10 cellular contexts compared by ENCODE assay signal in the genomic region with DNA sequence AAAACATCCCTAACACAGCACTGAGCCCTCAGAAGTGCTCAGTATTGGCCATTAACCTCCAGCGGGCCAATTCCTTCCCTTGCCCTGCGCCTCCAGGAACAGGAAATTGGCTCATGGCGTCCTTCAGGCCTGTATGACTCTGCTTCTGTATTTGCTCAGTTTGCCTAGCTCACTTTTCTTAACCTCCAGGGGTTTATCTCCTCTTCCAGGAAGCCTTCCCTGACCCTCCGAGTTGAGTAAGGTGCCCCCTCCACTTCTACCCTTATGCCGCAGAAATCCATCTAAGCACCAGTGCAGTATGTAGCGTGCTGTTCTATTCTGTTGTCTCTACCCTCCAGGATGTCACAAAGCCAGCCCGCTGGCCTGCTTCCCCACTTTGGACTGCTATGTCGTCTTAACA. TPM values are rescaled to one million over a fixed set of nuclear protein-coding genes. Genes with fewer than 3 reads are reported as not detected.
A peak's percentile ranks its signal among the peaks of the same experiment; 100 is the strongest.
DNase-seq lines count a peak whose midpoint lies in the region; ATAC-seq, FAIRE-seq and TF ChIP-seq lines count a peak whose summit lies in the region.
"Had no signal": no experiment of that assay in that cellular context is flagged by ENCODE, and none has a peak within 500 bp of the region (broad histone marks: within the 10 kb centered on the region; RNA-seq: fewer than 3 reads in every experiment).

No MANE protein-coding gene starts in this region.

- H3K9me2 ChIP-seq in Karpas-422 (replicated peaks; ENCODE audit: insufficient read depth, low read length), result no peaks in the 10 kb centered on the region

- FAIRE-seq in bronchial epithelial cell (lab: Jason Lieb, UNC), result no peak

- peaks cover 36% of the 10 kb centered on the region for H3K79me2 ChIP-seq in DND-41 (ENCODE audit: insufficient read depth, low read length)
- peaks cover 33% of the 10 kb centered on the region for H3K79me2 ChIP-seq in Karpas-422 (ENCODE audit: low read length)
- peaks cover 1% of the 10 kb centered on the region for H3K79me2 ChIP-seq in osteoblast (ENCODE audit: insufficient read depth, low read length)

- H3K4me2 ChIP-seq in DND-41 (ENCODE audit: insufficient read depth, low read length) (peak overlapping the region; percentile 83), Karpas-422 (ENCODE audit: low read depth, low read length, poor library complexity, severe bottlenecking) (peak overlapping the region; percentile 83), osteoblast (ENCODE audit: insufficient read depth, low read length) (peak overlapping the region; percentile 97)

- DNase-seq in DND-41, result no peak
- DNase-seq in Karpas-422, result no peak
- peak; percentile 7 for DNase-seq in bronchial epithelial cell (ENCODE audit: low read depth)
- no peak for DNase-seq in osteoblast (ENCODE audit: insufficient read length, low spot score, missing footprints)
- no peak for DNase-seq in ecto neural progenitor cell (ENCODE audit: low spot score)
- no peak for DNase-seq in BE2C
- DNase-seq: NCI-H2029 treated with DMSO at 0.1 percent for 48 hours, retina had no signal

- H3K4me3 ChIP-seq in DND-41 (ENCODE audit: low read depth in 1 of 2, low read length in 2 of 2) (peak overlapping the region in 1 of 2 experiments; percentile 75; a peak in 2 of 4 replicates), Karpas-422 (ENCODE audit: low read length) (peak overlapping the region; percentile 92), bronchial epithelial cell (ENCODE audit: low read depth, low read length) (no peak overlapping the region), osteoblast (ENCODE audit: insufficient read depth, low read length) (no peak overlapping the region), BE2C (ENCODE audit: low read depth, low read length) (no peak overlapping the region)

- H2AFZ ChIP-seq in DND-41 (ENCODE audit: low read depth, low read length) (peak overlapping the region; percentile 79; the same call in 1 of the 2 replicates), Karpas-422 (ENCODE audit: low read length) (no peak overlapping the region), osteoblast (ENCODE audit: low read length) (no peak overlapping the region)

- H3K36me3 ChIP-seq in DND-41 (ENCODE audit: insufficient read depth, low read length) (peaks cover 69% of the 10 kb centered on the region), Karpas-422 (ENCODE audit: insufficient read depth, low read length) (peaks cover 46% of the 10 kb centered on the region), bronchial epithelial cell (ENCODE audit: control insufficient read depth, insufficient read depth, low read length) (peaks cover 10% of the 10 kb centered on the region), osteoblast (ENCODE audit: insufficient read depth, low read length) (peaks cover 42% of the 10 kb centered on the region), BE2C (peaks cover 50% of the 10 kb centered on the region)

- H3K27me3 ChIP-seq in DND-41 (ENCODE audit: insufficient read depth, low read length, poor library complexity) (no peaks in the 10 kb centered on the region), Karpas-422 (ENCODE audit: low read length) (no peaks in the 10 kb centered on the region), bronchial epithelial cell (ENCODE audit: control insufficient read depth, insufficient read depth, low read length) (no peaks in the 10 kb centered on the region), osteoblast (ENCODE audit: insufficient read depth, low read length) (no peaks in the 10 kb centered on the region), BE2C (no peaks in the 10 kb centered on the region)

- TF ChIP-seq CTCF in DND-41 (IDR thresholded peaks at IDR 0.05; ENCODE audit: borderline replicate concordance, extremely low read depth, low read length, poor library complexity, severe bottlenecking) (no peak), bronchial epithelial cell (IDR thresholded peaks at IDR 0.05; ENCODE audit: insufficient read depth, low read length, severe bottlenecking) (no peak), osteoblast (IDR thresholded peaks at IDR 0.05; ENCODE audit: extremely low read depth, low read depth, low read length) (no peak), BE2C (IDR thresholded peaks at IDR 0.05; ENCODE audit: low read depth, low read length) (no peak)

- H3K9me3 ChIP-seq in DND-41 (ENCODE audit: insufficient read depth, low read length, severe bottlenecking), result no peaks in the 10 kb centered on the region
- H3K9me3 ChIP-seq in Karpas-422 (ENCODE audit: low read length), result no peaks in the 10 kb centered on the region
- H3K9me3 ChIP-seq in osteoblast (ENCODE audit: low read depth, low read length), result no peaks in the 10 kb centered on the region
- H3K9me3 ChIP-seq in BE2C, result no peaks in the 10 kb centered on the region

- H3K4me1 ChIP-seq in DND-41 (ENCODE audit: insufficient read depth, low read length) (peaks cover 45% of the 10 kb centered on the region), Karpas-422 (ENCODE audit: low read length) (peaks cover 82% of the 10 kb centered on the region), osteoblast (ENCODE audit: insufficient read depth, low read length) (peaks cover 8% of the 10 kb centered on the region), BE2C (peaks cover 5% of the 10 kb centered on the region; the same call in 1 of the 2 replicates)

- H4K20me1 ChIP-seq in DND-41 (ENCODE audit: insufficient read depth, low read length), result no peaks in the 10 kb centered on the region
- H4K20me1 ChIP-seq in Karpas-422 (ENCODE audit: insufficient read depth, low read depth, low read length), result no peaks in the 10 kb centered on the region
- no peaks in the 10 kb centered on the region for H4K20me1 ChIP-seq in osteoblast (ENCODE audit: insufficient read depth, low read length)

- peak overlapping the region; percentile 82 for H3K9ac ChIP-seq in DND-41 (ENCODE audit: low read depth, low read length)
- H3K9ac ChIP-seq in Karpas-422 (ENCODE audit: low read length), result peak overlapping the region; percentile 95

- peak overlapping the region; percentile 86 for H3K27ac ChIP-seq in DND-41 (ENCODE audit: low read length)
- peak overlapping the region; percentile 91 for H3K27ac ChIP-seq in Karpas-422 (ENCODE audit: low read length)
- no peak overlapping the region for H3K27ac ChIP-seq in osteoblast (ENCODE audit: low read depth, low read length)

- ATAC-seq in DND-41 (ENCODE audit: insufficient read depth, low read depth) (no peak), GM18907 (IDR thresholded peaks at IDR 0.05; ENCODE audit: unreplicated experiment) (no peak), HG03457 (IDR thresholded peaks at IDR 0.05; ENCODE audit: unreplicated experiment) (no peak)

RNA-seq across cellular contexts. Expression of gene SFXN4, which starts 1.1 kb away (rescaled TPM):
- 43.7 and 48.2 TPM in 2 replicates for total RNA-seq in Karpas-422 (2014; rRNA removed; shearing (Covaris generic); ENCODE audit: low replicate concordance)
- total RNA-seq in bronchial epithelial cell (19.5 and 21.6 TPM in 2 replicates), osteoblast (11.2 and 13.0 TPM in 2 replicates)
- polyA plus RNA-seq in BE2C (2012; ENCODE audit: insufficient read depth, insufficient read length, low read depth), result 43.2 TPM

RNA-seq across cellular contexts. Expression of gene PRDX3, which starts 12.0 kb away (rescaled TPM):
- total RNA-seq in Karpas-422 (2014; rRNA removed; shearing (Covaris generic); ENCODE audit: low replicate concordance), result 88.4 and 293 TPM in 2 replicates
- total RNA-seq in bronchial epithelial cell (107 and 110 TPM in 2 replicates), osteoblast (119 and 128 TPM in 2 replicates)
- 99.1 TPM for polyA plus RNA-seq in BE2C (2012; ENCODE audit: insufficient read depth, insufficient read length, low read depth)

RNA-seq across cellular contexts. Expression of gene GRK5, which starts 40.8 kb away (rescaled TPM):
- total RNA-seq in Karpas-422 (2014; rRNA removed; shearing (Covaris generic); ENCODE audit: low replicate concordance), result 4.5 and 5.0 TPM in 2 replicates
- total RNA-seq in bronchial epithelial cell (1.5 and 2.4 TPM in 2 replicates), osteoblast (1.5 and 1.8 TPM in 2 replicates)
- polyA plus RNA-seq in BE2C (2012; ENCODE audit: insufficient read depth, insufficient read length, low read depth), result 2.5 TPM
